In genomic region chr10:88313897-88314296, GRCh38 we compare ENCODE assay signal across 23 cellular contexts.
"Had no signal": no experiment of that assay in that cellular context is flagged by ENCODE, and none has a peak within 500 bp of the region (broad histone marks: within the 10 kb centered on the region; RNA-seq: fewer than 3 reads in every experiment).

No MANE protein-coding gene starts in this region.

- DNase-seq: activated CD4-positive, alpha-beta T cell treated with anti-CD3 and anti-CD28 coated beads for 4 hours; activated CD4-positive, alpha-beta T cell treated with anti-CD3 and anti-CD28 coated beads, Interleukin-2, amount 50 U/mL, for 4 hours; activated CD8-positive, alpha-beta memory T cell treated with anti-CD3 and anti-CD28 coated beads, Interleukin-2, amount 50 U/mL, for 48 hours; activated CD8-positive, alpha-beta T cell treated with anti-CD3 and anti-CD28 coated beads, Interleukin-2, amount 10 ng/mL, durations not matched to agents 7 days and 5 days; activated effector memory CD4-positive, alpha-beta T cell treated with Interleukin-2 at 50 U/mL for 16 hours; activated naive CD4-positive, alpha-beta T cell; activated T-cell treated with anti-CD3 and anti-CD28 coated beads, Interleukin-2, amount 50 U/mL, for 1 hour; aorta; caudate nucleus; KG1; MM.1S; NCI-H1105; NCI-H1436; NCI-H1694 treated with DMSO at 0.1 percent for 48 hours; NCI-H2029 treated with DMSO at 0.1 percent for 48 hours; NCI-H446; NCI-H524; SJCRH30; SK-N-SH; T-helper 1 cell had no signal

- H3K4me2 ChIP-seq: SK-N-SH had no signal

- H3K4me3 Mint-ChIP-seq: activated CD8-positive, alpha-beta T cell treated with anti-CD3 and anti-CD28 coated beads, Interleukin-2, amount 10 ng/mL, durations not matched to agents 7 days and 5 days; activated naive CD4-positive, alpha-beta T cell treated with anti-CD3 and anti-CD28 coated beads, Interleukin-2, amount 50 U/mL, for 24 hours had no signal

- H3K9me3 ChIP-seq: SJCRH30, SK-N-SH had no signal

- H3K4me3 ChIP-seq: breast epithelium, SJCRH30 had no signal

- H3K27ac Mint-ChIP-seq: activated CD8-positive, alpha-beta T cell treated with anti-CD3 and anti-CD28 coated beads, Interleukin-2, amount 10 ng/mL, durations not matched to agents 7 days and 5 days; activated naive CD4-positive, alpha-beta T cell treated with anti-CD3 and anti-CD28 coated beads, Interleukin-2, amount 50 U/mL, for 24 hours had no signal

- H3K9ac ChIP-seq: SK-N-SH had no signal

- ATAC-seq: activated CD4-positive, CD25-positive, alpha-beta regulatory T cell treated with anti-CD3 and anti-CD28 coated beads, Interleukin-2, amount 50 U/mL, for 24 hours; activated CD8-positive, alpha-beta T cell treated with anti-CD3 and anti-CD28 coated beads, Interleukin-2, amount 10 ng/mL, durations not matched to agents 7 days and 5 days had no signal

- H3K36me3 ChIP-seq: breast epithelium, SJCRH30 had no signal

- H3K27me3 Mint-ChIP-seq: activated naive CD4-positive, alpha-beta T cell treated with anti-CD3 and anti-CD28 coated beads, Interleukin-2, amount 50 U/mL, for 24 hours had no signal

- H3K27ac ChIP-seq: breast epithelium, SJCRH30 had no signal

- H3K27me3 ChIP-seq: breast epithelium, SJCRH30 had no signal

- H3K4me1 ChIP-seq: breast epithelium, SJCRH30 had no signal
